9 cellular contexts compared by ENCODE assay signal in genomic region chr14:99752486-99753121, GRCh38. TPM values are rescaled to one million over a fixed set of nuclear protein-coding genes. Genes with fewer than 3 reads are reported as not detected.
DNase-seq lines count a peak whose midpoint lies in the region; ATAC-seq and TF ChIP-seq lines count a peak whose summit lies in the region.
"Had no signal": no experiment of that assay in that cellular context is flagged by ENCODE, and none has a peak within 500 bp of the region (broad histone marks: within the 10 kb centered on the region; RNA-seq: fewer than 3 reads in every experiment).

No MANE protein-coding gene starts in this region.

- intact Hi-C loops in activated T-helper 2 cell treated with anti-CD3 and anti-CD28 coated beads, Interferon-gamma antibody, Interleukin-2, Interleukin-4, amounts not matched to agents 10 μg/mL and 5 μg/mL and 100 μg/mL, durations not matched to agents 14 hours and 24 hours and 36 hours (cut with micrococcal nuclease), result no loop called here

- no peak overlapping the region for H3K27ac Mint-ChIP-seq in mesothelial cell of epicardium
- no peak overlapping the region for H3K27ac Mint-ChIP-seq in activated T-helper 2 cell treated with anti-CD3 and anti-CD28 coated beads, Interferon-gamma antibody, Interleukin-2, Interleukin-4, amounts not matched to agents 10 μg/mL and 5 μg/mL and 100 μg/mL, durations not matched to agents 14 hours and 24 hours and 36 hours

- H3K27me3 Mint-ChIP-seq in mesothelial cell of epicardium (ENCODE audit: low read depth), result peaks cover 22% of the 10 kb centered on the region
- peaks cover 31% of the 10 kb centered on the region for H3K27me3 Mint-ChIP-seq in activated T-helper 2 cell treated with anti-CD3 and anti-CD28 coated beads, Interferon-gamma antibody, Interleukin-2, Interleukin-4, amounts not matched to agents 10 μg/mL and 5 μg/mL and 100 μg/mL, durations not matched to agents 14 hours and 24 hours and 36 hours (ENCODE audit: low read depth)

- H3K4me3 ChIP-seq in WI38 (ENCODE audit: low read depth, low read length), result peak overlapping the region; percentile 43
- H3K4me3 ChIP-seq in gastroesophageal sphincter, result no peak overlapping the region
- H3K4me3 ChIP-seq in skeletal muscle satellite cell (ENCODE audit: low read length), result peak overlapping the region; percentile 48
- H3K4me3 ChIP-seq: SJCRH30 had no signal

- peak overlapping the region; percentile 66 for H3K4me2 ChIP-seq in skeletal muscle satellite cell (ENCODE audit: low read length)

- no peak for ATAC-seq in gastroesophageal sphincter

- no peaks in the 10 kb centered on the region for H3K36me3 ChIP-seq in gastroesophageal sphincter
- H3K36me3 ChIP-seq in skeletal muscle satellite cell (ENCODE audit: insufficient read depth, low read length), result no peaks in the 10 kb centered on the region
- H3K36me3 ChIP-seq: SJCRH30 had no signal

- H3K27ac ChIP-seq in gastroesophageal sphincter, result peak overlapping the region; percentile 41 to 93 (median 88)
- H3K27ac ChIP-seq: SJCRH30 had no signal

- peak; percentile 77 for DNase-seq in HCEC 1CT
- DNase-seq in NK-92 (lab: John Stamatoyannopoulos, UW; ENCODE audit: unreplicated experiment), result no peak
- no peak for DNase-seq in mesothelial cell of epicardium (ENCODE audit: low spot score in 2 of 2, unreplicated experiment in 2 of 2)
- no peak for DNase-seq in activated T-helper 2 cell treated with anti-CD3 and anti-CD28 coated beads, Interferon-gamma antibody, Interleukin-2, Interleukin-4, amounts not matched to agents 10 μg/mL and 5 μg/mL and 100 μg/mL, durations not matched to agents 14 hours and 24 hours and 36 hours (ENCODE audit: low spot score)
- DNase-seq in OCI-M2 (lab: John Stamatoyannopoulos, UW; ENCODE audit: unreplicated experiment), result no peak

- peaks cover 33% of the 10 kb centered on the region for H3K4me1 Mint-ChIP-seq in mesothelial cell of epicardium
- H3K4me1 Mint-ChIP-seq in activated T-helper 2 cell treated with anti-CD3 and anti-CD28 coated beads, Interferon-gamma antibody, Interleukin-2, Interleukin-4, amounts not matched to agents 10 μg/mL and 5 μg/mL and 100 μg/mL, durations not matched to agents 14 hours and 24 hours and 36 hours (ENCODE audit: low read depth), result no peaks in the 10 kb centered on the region

- peak overlapping the region; percentile 79 for H3K9ac ChIP-seq in skeletal muscle satellite cell (ENCODE audit: low read depth, low read length)

- no peak for TF ChIP-seq POLR2A in gastroesophageal sphincter (IDR thresholded peaks at IDR 0.05)

- no peaks in the 10 kb centered on the region for H3K9me3 Mint-ChIP-seq in mesothelial cell of epicardium
- H3K9me3 Mint-ChIP-seq in activated T-helper 2 cell treated with anti-CD3 and anti-CD28 coated beads, Interferon-gamma antibody, Interleukin-2, Interleukin-4, amounts not matched to agents 10 μg/mL and 5 μg/mL and 100 μg/mL, durations not matched to agents 14 hours and 24 hours and 36 hours, result no peaks in the 10 kb centered on the region

- TF ChIP-seq CTCF in WI38 (IDR thresholded peaks at IDR 0.05; ENCODE audit: low read depth, low read length) (no peak), gastroesophageal sphincter (IDR thresholded peaks at IDR 0.05) (no peak), mesothelial cell of epicardium (IDR thresholded peaks at IDR 0.05; ENCODE audit: unreplicated experiment) (no peak)

- no peaks in the 10 kb centered on the region for H3K36me3 Mint-ChIP-seq in mesothelial cell of epicardium
- no peaks in the 10 kb centered on the region for H3K36me3 Mint-ChIP-seq in activated T-helper 2 cell treated with anti-CD3 and anti-CD28 coated beads, Interferon-gamma antibody, Interleukin-2, Interleukin-4, amounts not matched to agents 10 μg/mL and 5 μg/mL and 100 μg/mL, durations not matched to agents 14 hours and 24 hours and 36 hours (ENCODE audit: low read depth)

- H3K4me3 Mint-ChIP-seq in mesothelial cell of epicardium, result no peak overlapping the region
- no peak overlapping the region for H3K4me3 Mint-ChIP-seq in activated T-helper 2 cell treated with anti-CD3 and anti-CD28 coated beads, Interferon-gamma antibody, Interleukin-2, Interleukin-4, amounts not matched to agents 10 μg/mL and 5 μg/mL and 100 μg/mL, durations not matched to agents 14 hours and 24 hours and 36 hours (ENCODE audit: low read depth)

- H3K9me3 ChIP-seq in gastroesophageal sphincter, result no peaks in the 10 kb centered on the region
- no peaks in the 10 kb centered on the region for H3K9me3 ChIP-seq in skeletal muscle satellite cell (replicated peaks; ENCODE audit: low read length)
- H3K9me3 ChIP-seq: SJCRH30 had no signal

- H3K4me1 ChIP-seq in gastroesophageal sphincter (peaks cover 3 to 99% (median 70%) of the 10 kb centered on the region in 3 donors), skeletal muscle satellite cell (ENCODE audit: control insufficient read depth, insufficient read depth, low read length) (peaks cover 59% of the 10 kb centered on the region)

- WGBS in gastroesophageal sphincter (ENCODE audit: low coverage in 1 of 2), 2 donors, result 10 to 30% methylated on average over 2 to 7 of the region's 9 CpGs

- no peaks in the 10 kb centered on the region for H3K27me3 ChIP-seq in gastroesophageal sphincter
- H3K27me3 ChIP-seq in skeletal muscle satellite cell (ENCODE audit: control insufficient read depth, insufficient read depth, low read length), result peaks cover 6% of the 10 kb centered on the region

- no peak for TF ChIP-seq EP300 in gastroesophageal sphincter (IDR thresholded peaks at IDR 0.05)

RNA-seq across cellular contexts. Expression of gene EML1, which starts 40.6 kb away (rescaled TPM):
- total RNA-seq in gastroesophageal sphincter, result 100 to 1,000 TPM; 121 to 206 (median 136) TPM
- total RNA-seq in skeletal muscle satellite cell (2012; rRNA removed), result 15.5 and 28.6 TPM in 2 replicates
- 17.6 to 19.3 TPM (median 18.9 TPM) in 3 replicates for total RNA-seq in mesothelial cell of epicardium
- 0.68 and 0.87 TPM in 2 replicates for total RNA-seq in activated T-helper 2 cell treated with anti-CD3 and anti-CD28 coated beads, Interferon-gamma antibody, Interleukin-2, Interleukin-4, amounts not matched to agents 10 μg/mL and 5 μg/mL and 100 μg/mL, durations not matched to agents 14 hours and 24 hours and 36 hours

Comparison
In these comparisons a context has a peak if more than half of its experiments do, and no peak if none do; other contexts are left out.
1. H3K4me3 ChIP-seq: peak in WI38 (single experiment) and skeletal muscle satellite cell (single experiment); none in gastroesophageal sphincter (0 of 2).